34 cellular contexts compared by ENCODE assay signal in the genomic region with DNA sequence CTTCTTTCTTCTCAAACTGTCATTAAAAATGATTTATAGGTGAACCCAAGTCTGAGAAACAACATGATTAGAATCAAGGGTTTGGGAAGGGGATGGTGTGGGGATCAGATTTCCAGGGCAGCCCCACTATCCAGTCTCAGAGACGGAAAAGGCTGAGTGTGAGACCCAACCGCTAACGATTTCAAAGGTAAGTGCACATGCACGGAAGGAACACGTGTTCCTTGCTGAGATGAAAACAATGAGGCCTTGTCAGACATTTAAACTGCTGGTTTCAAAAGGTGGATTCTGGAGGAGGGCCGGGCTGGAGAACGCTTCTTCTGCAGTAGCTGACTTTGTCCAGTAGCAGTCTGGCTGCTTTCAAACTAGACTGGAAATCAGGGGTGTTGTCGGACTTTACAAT.
"Had no signal": no experiment of that assay in that cellular context is flagged by ENCODE, and none has a peak within 500 bp of the region (broad histone marks: within the 10 kb centered on the region; RNA-seq: fewer than 3 reads in every experiment).

No MANE protein-coding gene starts in this region.

- H3K27me3 ChIP-seq: adrenal gland, ascending aorta, breast epithelium, cardiac muscle cell, colonic mucosa, esophagus squamous epithelium, gastroesophageal sphincter had no signal

- H3K36me3 ChIP-seq: adrenal gland, ascending aorta, breast epithelium, cardiac muscle cell, colonic mucosa, esophagus squamous epithelium, gastroesophageal sphincter had no signal

- H3K36me3 Mint-ChIP-seq: activated CD4-positive, alpha-beta memory T cell treated with anti-CD3 and anti-CD28 coated beads for 36 hours; activated CD8-positive, alpha-beta memory T cell treated with anti-CD3 and anti-CD28 coated beads, Interleukin-2, amount 10 ng/mL, durations not matched to agents 7 days and 5 days; activated naive CD4-positive, alpha-beta T cell treated with anti-CD3 and anti-CD28 coated beads, Interleukin-2, amount 50 U/mL, for 24 hours; activated naive CD8-positive, alpha-beta T cell treated with anti-CD3 and anti-CD28 coated beads for 36 hours; brain had no signal

- H3K4me1 Mint-ChIP-seq: activated CD4-positive, alpha-beta T cell treated with anti-CD3 and anti-CD28 coated beads for 36 hours; activated CD4-positive, alpha-beta T cell treated with anti-CD3 and anti-CD28 coated beads, Interleukin-2, amount 10 ng/mL, durations not matched to agents 24 days and 14 days; activated CD8-positive, alpha-beta memory T cell treated with anti-CD3 and anti-CD28 coated beads, Interleukin-2, amount 10 ng/mL, durations not matched to agents 7 days and 5 days; activated naive CD4-positive, alpha-beta T cell treated with anti-CD3 and anti-CD28 coated beads, Interleukin-2, amount 50 U/mL, for 24 hours; activated naive CD8-positive, alpha-beta T cell treated with anti-CD3 and anti-CD28 coated beads for 36 hours; activated naive CD8-positive, alpha-beta T cell treated with anti-CD3 and anti-CD28 coated beads, Interleukin-2, amount 50 U/mL, for 24 hours; brain had no signal

- H3K9me3 Mint-ChIP-seq: activated CD4-positive, alpha-beta T cell treated with anti-CD3 and anti-CD28 coated beads, Interleukin-2, amount 10 ng/mL, durations not matched to agents 24 days and 14 days; activated naive CD4-positive, alpha-beta T cell treated with anti-CD3 and anti-CD28 coated beads, Interleukin-2, amount 50 U/mL, for 24 hours; activated naive CD8-positive, alpha-beta T cell treated with anti-CD3 and anti-CD28 coated beads, Interleukin-2, amount 50 U/mL, for 24 hours had no signal

- H3K27ac ChIP-seq: adrenal gland, ascending aorta, breast epithelium, cardiac muscle cell, colonic mucosa, epithelial cell of prostate, esophagus squamous epithelium, gastroesophageal sphincter had no signal

- H3K4me3 Mint-ChIP-seq: activated CD4-positive, alpha-beta memory T cell treated with anti-CD3 and anti-CD28 coated beads for 36 hours; activated CD4-positive, alpha-beta T cell treated with anti-CD3 and anti-CD28 coated beads for 36 hours; activated CD4-positive, alpha-beta T cell treated with anti-CD3 and anti-CD28 coated beads, Interleukin-2, amount 10 ng/mL, durations not matched to agents 24 days and 14 days; activated CD8-positive, alpha-beta memory T cell treated with anti-CD3 and anti-CD28 coated beads, Interleukin-2, amount 10 ng/mL, durations not matched to agents 7 days and 5 days; activated CD8-positive, alpha-beta T cell treated with anti-CD3 and anti-CD28 coated beads, Interleukin-2, amount 10 ng/mL, durations not matched to agents 7 days and 5 days; activated naive CD4-positive, alpha-beta T cell treated with anti-CD3 and anti-CD28 coated beads for 36 hours; activated naive CD4-positive, alpha-beta T cell treated with anti-CD3 and anti-CD28 coated beads, Interleukin-2, amount 50 U/mL, for 24 hours; activated naive CD8-positive, alpha-beta T cell treated with anti-CD3 and anti-CD28 coated beads for 36 hours; activated naive CD8-positive, alpha-beta T cell treated with anti-CD3 and anti-CD28 coated beads, Interleukin-2, amount 50 U/mL, for 24 hours; activated T-helper 1 cell treated with anti-CD3 and anti-CD28 coated beads, Interleukin-12 subunit alpha, Interleukin-12 subunit beta, Interleukin-2, Interleukin-4 antibody, amounts not matched to agents 30 ng/mL and 10 ng/mL and 1 ng/mL, durations not matched to agents 14 hours and 24 hours and 36 hours; brain had no signal

- H3K9me3 ChIP-seq: adrenal gland, ascending aorta, breast epithelium, colonic mucosa, esophagus squamous epithelium had no signal

- DNase-seq: activated CD4-positive, alpha-beta memory T cell treated with anti-CD3 and anti-CD28 coated beads for 36 hours; activated CD4-positive, alpha-beta T cell treated with anti-CD3 and anti-CD28 coated beads for 36 hours; activated CD4-positive, alpha-beta T cell treated with anti-CD3 and anti-CD28 coated beads, Interleukin-2, amount 10 ng/mL, durations not matched to agents 24 days and 14 days; activated CD4-positive, CD25-positive, alpha-beta regulatory T cell; activated CD4-positive, CD25-positive, alpha-beta regulatory T cell treated with anti-CD3 and anti-CD28 coated beads, Interleukin-2, amount 50 U/mL, for 72 hours; activated CD8-positive, alpha-beta memory T cell treated with anti-CD3 and anti-CD28 coated beads, Interleukin-2, amount 10 ng/mL, durations not matched to agents 7 days and 5 days; activated CD8-positive, alpha-beta memory T cell treated with anti-CD3 and anti-CD28 coated beads, Interleukin-2, amount 50 U/mL, for 4 hours; activated CD8-positive, alpha-beta T cell treated with anti-CD3 and anti-CD28 coated beads, Interleukin-2, amount 10 ng/mL, durations not matched to agents 7 days and 5 days; activated effector memory CD4-positive, alpha-beta T cell treated with anti-CD3 and anti-CD28 coated beads, Interleukin-2, amount 50 U/mL, for 16 hours; activated naive CD4-positive, alpha-beta T cell treated with anti-CD3 and anti-CD28 coated beads for 36 hours; activated naive CD8-positive, alpha-beta T cell treated with anti-CD3 and anti-CD28 coated beads for 36 hours; activated naive CD8-positive, alpha-beta T cell treated with anti-CD3 and anti-CD28 coated beads, Interleukin-2, amount 50 U/mL, for 24 hours; activated T-cell treated with anti-CD3 and anti-CD28 coated beads, Interleukin-2, amount 50 U/mL, for 1 hour; activated T-cell treated with anti-CD3 and anti-CD28 coated beads, Interleukin-2, amount 50 U/mL, for 48 hours; adrenal gland; amygdala; central memory CD4-positive, alpha-beta T cell; cerebellar nuclear complex; colonic mucosa; effector CD8-positive, alpha-beta T cell; esophagus squamous epithelium; foreskin melanocyte; T-helper 2 cell had no signal

- H3K4me1 ChIP-seq: adrenal gland, ascending aorta, breast epithelium, colonic mucosa, esophagus squamous epithelium, gastroesophageal sphincter had no signal

- FAIRE-seq: endometrium, endothelial cell of umbilical vein had no signal

- H3K27ac Mint-ChIP-seq: activated CD4-positive, alpha-beta memory T cell treated with anti-CD3 and anti-CD28 coated beads for 36 hours; activated CD4-positive, alpha-beta T cell treated with anti-CD3 and anti-CD28 coated beads for 36 hours; activated CD4-positive, alpha-beta T cell treated with anti-CD3 and anti-CD28 coated beads, Interleukin-2, amount 10 ng/mL, durations not matched to agents 24 days and 14 days; activated CD8-positive, alpha-beta memory T cell treated with anti-CD3 and anti-CD28 coated beads, Interleukin-2, amount 10 ng/mL, durations not matched to agents 7 days and 5 days; activated CD8-positive, alpha-beta T cell treated with anti-CD3 and anti-CD28 coated beads, Interleukin-2, amount 10 ng/mL, durations not matched to agents 7 days and 5 days; activated naive CD4-positive, alpha-beta T cell treated with anti-CD3 and anti-CD28 coated beads for 36 hours; activated naive CD4-positive, alpha-beta T cell treated with anti-CD3 and anti-CD28 coated beads, Interleukin-2, amount 50 U/mL, for 24 hours; activated naive CD8-positive, alpha-beta T cell treated with anti-CD3 and anti-CD28 coated beads for 36 hours; activated naive CD8-positive, alpha-beta T cell treated with anti-CD3 and anti-CD28 coated beads, Interleukin-2, amount 50 U/mL, for 24 hours; activated T-helper 1 cell treated with anti-CD3 and anti-CD28 coated beads, Interleukin-12 subunit alpha, Interleukin-12 subunit beta, Interleukin-2, Interleukin-4 antibody, amounts not matched to agents 30 ng/mL and 10 ng/mL and 1 ng/mL, durations not matched to agents 14 hours and 24 hours and 36 hours; activated T-helper 2 cell treated with anti-CD3 and anti-CD28 coated beads, Interferon-gamma antibody, Interleukin-2, Interleukin-4, amounts not matched to agents 10 μg/mL and 5 μg/mL and 100 μg/mL, durations not matched to agents 14 hours and 24 hours and 36 hours had no signal

- H3K4me3 ChIP-seq: adrenal gland, ascending aorta, breast epithelium, cardiac muscle cell, colonic mucosa, esophagus squamous epithelium, gastroesophageal sphincter had no signal

- ATAC-seq: activated CD4-positive, alpha-beta T cell treated with anti-CD3 and anti-CD28 coated beads for 36 hours; activated CD8-positive, alpha-beta memory T cell treated with anti-CD3 and anti-CD28 coated beads, Interleukin-2, amount 10 ng/mL, durations not matched to agents 7 days and 5 days; activated CD8-positive, alpha-beta T cell treated with anti-CD3 and anti-CD28 coated beads, Interleukin-2, amount 10 ng/mL, durations not matched to agents 7 days and 5 days; activated naive CD8-positive, alpha-beta T cell treated with anti-CD3 and anti-CD28 coated beads, Interleukin-2, amount 50 U/mL, for 24 hours; gastroesophageal sphincter had no signal

- H3K27me3 Mint-ChIP-seq: activated CD4-positive, alpha-beta memory T cell treated with anti-CD3 and anti-CD28 coated beads for 36 hours; activated CD4-positive, alpha-beta T cell treated with anti-CD3 and anti-CD28 coated beads for 36 hours; activated CD4-positive, alpha-beta T cell treated with anti-CD3 and anti-CD28 coated beads, Interleukin-2, amount 10 ng/mL, durations not matched to agents 24 days and 14 days; activated CD8-positive, alpha-beta memory T cell treated with anti-CD3 and anti-CD28 coated beads, Interleukin-2, amount 10 ng/mL, durations not matched to agents 7 days and 5 days; activated naive CD4-positive, alpha-beta T cell treated with anti-CD3 and anti-CD28 coated beads, Interleukin-2, amount 50 U/mL, for 24 hours; activated naive CD8-positive, alpha-beta T cell treated with anti-CD3 and anti-CD28 coated beads for 36 hours; activated naive CD8-positive, alpha-beta T cell treated with anti-CD3 and anti-CD28 coated beads, Interleukin-2, amount 50 U/mL, for 24 hours had no signal
